Comparison of ENCODE assay signal across 28 cellular contexts in the genomic region with DNA sequence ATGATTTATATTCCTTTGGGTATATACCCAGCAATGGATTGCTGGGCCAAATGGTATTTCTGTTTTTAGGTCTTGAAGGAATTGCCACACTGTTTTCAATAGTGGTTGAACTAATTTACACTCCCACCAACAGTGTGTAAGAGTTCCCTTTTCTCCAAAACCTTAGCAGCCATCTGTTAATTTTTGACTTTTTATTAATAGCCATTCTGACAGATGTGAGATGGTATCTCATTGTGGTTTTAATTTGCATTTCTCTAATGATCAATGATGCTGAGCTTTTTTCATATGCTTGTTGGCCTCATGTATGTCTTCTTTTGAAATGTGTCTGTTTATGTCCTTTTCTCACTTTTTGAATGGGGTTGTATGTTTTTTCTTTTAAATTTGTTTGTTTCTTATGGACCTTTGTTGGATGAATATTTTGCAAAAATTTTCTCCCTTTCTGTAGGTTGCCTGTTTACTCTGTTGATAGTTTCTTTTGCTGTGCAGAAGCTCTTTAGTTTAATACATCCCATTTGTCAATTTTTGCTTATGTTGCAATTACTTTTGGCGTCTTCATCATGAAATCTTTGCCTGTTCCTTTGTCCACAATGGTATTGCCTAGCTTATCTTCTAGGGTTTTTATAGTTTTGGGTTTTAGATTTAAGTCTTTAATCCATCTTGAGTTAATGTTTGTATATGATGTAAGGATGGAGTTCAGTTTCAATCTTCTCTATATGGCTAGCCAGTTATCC.
DNase-seq lines count a peak whose midpoint lies in the region; ATAC-seq and TF ChIP-seq lines count a peak whose summit lies in the region.
"Had no signal": no experiment of that assay in that cellular context is flagged by ENCODE, and none has a peak within 500 bp of the region (broad histone marks: within the 10 kb centered on the region; RNA-seq: fewer than 3 reads in every experiment).

No MANE protein-coding gene starts in this region.

- DNase-seq in IMR-90 (no peak), RKO (ENCODE audit: low spot score) (no peak), nucleus accumbens (lab: John Stamatoyannopoulos, UW) (no peak), SW480 (ENCODE audit: low spot score) (no peak)
- DNase-seq: activated CD4-positive, alpha-beta T cell treated with anti-CD3 and anti-CD28 coated beads for 1 hour; activated CD8-positive, alpha-beta memory T cell treated with anti-CD3 and anti-CD28 coated beads, Interleukin-2, amount 50 U/mL, for 48 hours; activated CD8-positive, alpha-beta T cell treated with anti-CD3 and anti-CD28 coated beads for 36 hours; activated naive CD4-positive, alpha-beta T cell treated with anti-CD3 and anti-CD28 coated beads for 36 hours; dermis blood vessel endothelial cell; EL; esophagus squamous epithelium; foreskin keratinocyte; GOT3; head of caudate nucleus; islet precursor cell; left lung; NCI-H1694; NCI-H446 treated with DMSO at 0.1 percent for 48 hours; NCI-H82; Peyer's patch; SHP77 treated with DMSO at 0.1 percent for 48 hours; stimulated activated CD4-positive, alpha-beta T cell treated with anti-CD3 and anti-CD28 coated beads, Interleukin-15, amount 100 ng/mL, for 24 hours; stimulated activated CD4-positive, alpha-beta T cell treated with anti-CD3 and anti-CD28 coated beads, Interleukin-4, amount 100 ng/mL, for 4 hours; trophoblast cell had no signal

- no peak overlapping the region for H2AFZ ChIP-seq in IMR-90 (replicated peaks; ENCODE audit: low read length, poor library complexity)

- no peak overlapping the region for H3K23ac ChIP-seq in IMR-90 (ENCODE audit: low read depth, low read length)

- no peak overlapping the region for H3K18ac ChIP-seq in IMR-90 (ENCODE audit: low read depth, low read length)

- no peak overlapping the region for H2AK9ac ChIP-seq in IMR-90 (replicated peaks; ENCODE audit: low read depth, low read length, poor library complexity)

- no peak overlapping the region for H2BK15ac ChIP-seq in IMR-90 (ENCODE audit: low read depth, low read length)

- H3K79me1 ChIP-seq in IMR-90 (ENCODE audit: low read depth in 1 of 2, low read length in 2 of 2): no peaks in the 10 kb centered on the region

- no peak overlapping the region for H2BK5ac ChIP-seq in IMR-90 (ENCODE audit: low read depth, low read length, poor library complexity, severe bottlenecking)

- in situ Hi-C loops in IMR-90 (cut with MboI; ENCODE audit: low sequenced_read_pairs): no loop called here

- no TSS peak for BruUV-seq in IMR-90 (replicated peaks; lab: Mats Ljungman, UMichigan)

- no peak overlapping the region for H2BK20ac ChIP-seq in IMR-90 (ENCODE audit: low read depth, low read length)

- H3K9ac ChIP-seq in IMR-90 (ENCODE audit: low read depth, low read length): no peak overlapping the region

- no peak overlapping the region for H3K27ac ChIP-seq in IMR-90 (ENCODE audit: insufficient read depth, low read length)
- H3K27ac ChIP-seq: esophagus squamous epithelium, foreskin keratinocyte, left lung, Peyer's patch had no signal

- H3K9me3 ChIP-seq in IMR-90 (ENCODE audit: control insufficient read depth, insufficient read depth, low read length): no peaks in the 10 kb centered on the region
- H3K9me3 ChIP-seq: esophagus squamous epithelium, Peyer's patch had no signal

- peak; percentile 61 for ATAC-seq in GM18517 (IDR thresholded peaks at IDR 0.05; ENCODE audit: unreplicated experiment)
- peak; percentile 41 for ATAC-seq in GM19468 (IDR thresholded peaks at IDR 0.05; ENCODE audit: extremely low read depth, unreplicated experiment)
- ATAC-seq in HG03097 (IDR thresholded peaks at IDR 0.05; ENCODE audit: low FRiP score, unreplicated experiment): peak; percentile 76
- ATAC-seq in IMR-90 (ENCODE audit: low read depth): no peak
- no peak for ATAC-seq in GM19455 (IDR thresholded peaks at IDR 0.05; ENCODE audit: unreplicated experiment)
- ATAC-seq: activated CD8-positive, alpha-beta T cell treated with anti-CD3 and anti-CD28 coated beads for 36 hours; foreskin keratinocyte; left lung had no signal

- H2BK120ac ChIP-seq in IMR-90 (ENCODE audit: low read depth, low read length): no peak overlapping the region

- H3K36me3 ChIP-seq in IMR-90 (ENCODE audit: control insufficient read depth, insufficient read depth, low read length): no peaks in the 10 kb centered on the region
- H3K36me3 ChIP-seq: esophagus squamous epithelium, left lung, Peyer's patch had no signal

- no peaks in the 10 kb centered on the region for H4K20me1 ChIP-seq in IMR-90 (ENCODE audit: insufficient read depth, low read length)

- no peaks in the 10 kb centered on the region for H3K27me3 ChIP-seq in IMR-90 (ENCODE audit: control insufficient read depth, insufficient read depth, low read length)
- H3K27me3 ChIP-seq: esophagus squamous epithelium, foreskin keratinocyte, left lung, Peyer's patch had no signal

- no peak overlapping the region for H4K91ac ChIP-seq in IMR-90 (ENCODE audit: insufficient read depth, low read depth, low read length)

- no peak overlapping the region for H3K56ac ChIP-seq in IMR-90 (ENCODE audit: extremely low read depth, insufficient read depth, low read length)

- intact Hi-C loops in IMR-90 (cut with micrococcal nuclease): no loop called here

- POLR2A ChIA-PET in IMR-90 (lab: Charles Lee; ENCODE audit: unreplicated experiment): no interaction called here

- no peak overlapping the region for H2AK5ac ChIP-seq in IMR-90 (ENCODE audit: low read depth, low read length)

- no peak for TF ChIP-seq RAD21 in IMR-90 (IDR thresholded peaks at IDR 0.05; ENCODE audit: low read length)

- H4K5ac ChIP-seq in IMR-90 (ENCODE audit: low read depth, low read length): no peak overlapping the region

- CTCF ChIA-PET in IMR-90 (lab: Yijun Ruan, JAX): no interaction called here

- no peak for TF ChIP-seq CTCF in IMR-90 (conservative IDR thresholded peaks at IDR 0.05; ENCODE audit: low read depth, low read length)

- no peak overlapping the region for H3K4ac ChIP-seq in IMR-90 (ENCODE audit: low read depth, low read length)

- no peak overlapping the region for H3K14ac ChIP-seq in IMR-90 (replicated peaks; ENCODE audit: low read depth, low read length)

- no peaks in the 10 kb centered on the region for H3K9me1 ChIP-seq in IMR-90 (ENCODE audit: insufficient read depth, low read length)

- dilution Hi-C loops in IMR-90 (cut with HindIII; ENCODE audit: low sequenced_read_pairs, unreplicated experiment): no loop called here

- H4K8ac ChIP-seq in IMR-90 (ENCODE audit: low read depth in 2 of 2, low read length in 2 of 2): no peak overlapping the region

- WGBS in IMR-90 (ENCODE audit: extremely low coverage in 2 of 2, insufficient read length in 1 of 2), 2 experiments: no CpG with 5 or more reads among the region's 1 CpG

- H3K4me2 ChIP-seq in IMR-90 (ENCODE audit: low read depth, low read length): no peak overlapping the region

- no peaks in the 10 kb centered on the region for H3K4me1 ChIP-seq in IMR-90 (ENCODE audit: control insufficient read depth, insufficient read depth, low read length)
- H3K4me1 ChIP-seq: esophagus squamous epithelium, foreskin keratinocyte, left lung, Peyer's patch had no signal

- TF ChIP-seq POLR2A in IMR-90 (IDR thresholded peaks at IDR 0.05; ENCODE audit: low read depth, low read length): no peak

- H3K4me3 ChIP-seq in IMR-90 (ENCODE audit: insufficient read depth, low read depth, low read length): no peak overlapping the region
- H3K4me3 ChIP-seq: esophagus squamous epithelium, left lung, Peyer's patch had no signal

TF ChIP-seq in IMR-90, 13 proteins besides CTCF, POLR2A, EP300 and RAD21:
- peak; percentile 77 for TF ChIP-seq MAFK (IDR thresholded peaks at IDR 0.05; ENCODE audit: low read depth, low read length)
- TF ChIP-seq, protein P1, sequence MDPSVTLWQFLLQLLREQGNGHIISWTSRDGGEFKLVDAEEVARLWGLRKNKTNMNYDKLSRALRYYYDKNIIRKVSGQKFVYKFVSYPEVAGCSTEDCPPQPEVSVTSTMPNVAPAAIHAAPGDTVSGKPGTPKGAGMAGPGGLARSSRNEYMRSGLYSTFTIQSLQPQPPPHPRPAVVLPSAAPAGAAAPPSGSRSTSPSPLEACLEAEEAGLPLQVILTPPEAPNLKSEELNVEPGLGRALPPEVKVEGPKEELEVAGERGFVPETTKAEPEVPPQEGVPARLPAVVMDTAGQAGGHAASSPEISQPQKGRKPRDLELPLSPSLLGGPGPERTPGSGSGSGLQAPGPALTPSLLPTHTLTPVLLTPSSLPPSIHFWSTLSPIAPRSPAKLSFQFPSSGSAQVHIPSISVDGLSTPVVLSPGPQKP (IDR thresholded peaks at IDR 0.05; ENCODE audit: borderline replicate concordance, low read depth, low read length): no peak

Comparison
In these comparisons a context has a peak if more than half of its experiments do, and no peak if none do; other contexts are left out.
1. ATAC-seq: peak in GM18517 (single experiment), GM19468 (single experiment) and HG03097 (single experiment); none in IMR-90 (single experiment) and GM19455 (single experiment).